ENCODE assay signal across 39 cellular contexts in the genomic region with DNA sequence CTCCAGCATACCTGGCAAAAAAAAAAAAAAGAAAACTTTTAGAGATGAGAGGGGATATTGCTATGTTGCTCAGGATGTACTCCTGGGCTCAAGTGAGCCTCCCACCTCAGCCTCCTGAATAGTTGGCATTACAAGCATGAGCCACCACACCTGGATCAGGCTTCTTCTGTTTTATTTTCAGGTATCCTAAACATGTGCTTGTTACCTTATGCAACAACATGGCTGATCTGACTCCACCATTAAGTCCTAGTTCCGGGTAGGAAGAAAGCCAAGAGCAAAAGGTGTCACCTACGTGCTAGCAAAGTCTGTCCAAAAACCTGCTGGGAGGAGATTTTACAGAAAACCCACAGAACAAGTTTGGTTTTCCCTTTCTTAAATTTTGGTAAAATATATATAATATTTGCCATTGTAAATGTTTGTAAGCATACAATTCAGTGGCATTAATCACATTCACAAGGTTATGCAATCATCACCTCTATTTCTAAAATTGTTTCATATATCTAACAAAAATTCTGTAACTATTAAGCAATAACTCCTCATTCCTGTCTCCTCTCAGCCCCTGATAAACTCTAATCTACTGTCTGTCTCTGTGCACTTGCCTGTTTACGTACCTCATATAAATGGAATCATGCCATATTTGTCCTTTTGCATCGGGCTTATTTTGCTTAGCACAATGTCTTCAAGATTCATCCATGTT. TPM values are rescaled to one million over a fixed set of nuclear protein-coding genes. Genes with fewer than 3 reads are reported as not detected.
"Had no signal": no experiment of that assay in that cellular context is flagged by ENCODE, and none has a peak within 500 bp of the region (broad histone marks: within the 10 kb centered on the region; RNA-seq: fewer than 3 reads in every experiment).

No MANE protein-coding gene starts in this region.

- H3K36me3 ChIP-seq: MG63 had no signal

- H3K4me3 ChIP-seq: MG63 had no signal

- DNase-seq: Karpas-422, Kasumi-1, MG63, MM.1S, MV-4-11, NCI-H1048, NCI-H1092 treated with DMSO at 0.1 percent for 48 hours, NCI-H1105, NCI-H1105 treated with DMSO at 0.1 percent for 48 hours, NCI-H1417, NCI-H1417 treated with DMSO at 0.1 percent for 48 hours, NCI-H1436, NCI-H1436 treated with DMSO at 0.1 percent for 48 hours, NCI-H146, NCI-H1694, NCI-H1694 treated with DMSO at 0.1 percent for 48 hours, NCI-H187, NCI-H187 treated with DMSO at 0.1 percent for 48 hours, NCI-H1930, NCI-H2029, NCI-H2029 treated with DMSO at 0.1 percent for 48 hours, NCI-H2081, NCI-H2081 treated with DMSO at 0.1 percent for 48 hours, NCI-H2107, NCI-H2171, NCI-H2171 treated with DMSO at 0.1 percent for 48 hours, NCI-H2227 treated with DMSO at 0.1 percent for 48 hours, NCI-H226, NCI-H345, NCI-H446, NCI-H446 treated with DMSO at 0.1 percent for 48 hours, NCI-H510A, NCI-H510A treated with DMSO at 0.1 percent for 48 hours, NCI-H524 had no signal

- H3K4me2 ChIP-seq: KMS-11 had no signal

- H3K27ac ChIP-seq: KMS-11 had no signal

- H3K9ac ChIP-seq: KMS-11 had no signal

- H3K9me3 ChIP-seq: MG63 had no signal

RNA-seq across cellular contexts. Expression of a gene that starts 9.1 kb away (rescaled TPM):
- total RNA-seq: LHCN-M2, M059J, MCF 10A, NCI-H460 had no signal
